18 cellular contexts compared by ENCODE assay signal in the genomic region with DNA sequence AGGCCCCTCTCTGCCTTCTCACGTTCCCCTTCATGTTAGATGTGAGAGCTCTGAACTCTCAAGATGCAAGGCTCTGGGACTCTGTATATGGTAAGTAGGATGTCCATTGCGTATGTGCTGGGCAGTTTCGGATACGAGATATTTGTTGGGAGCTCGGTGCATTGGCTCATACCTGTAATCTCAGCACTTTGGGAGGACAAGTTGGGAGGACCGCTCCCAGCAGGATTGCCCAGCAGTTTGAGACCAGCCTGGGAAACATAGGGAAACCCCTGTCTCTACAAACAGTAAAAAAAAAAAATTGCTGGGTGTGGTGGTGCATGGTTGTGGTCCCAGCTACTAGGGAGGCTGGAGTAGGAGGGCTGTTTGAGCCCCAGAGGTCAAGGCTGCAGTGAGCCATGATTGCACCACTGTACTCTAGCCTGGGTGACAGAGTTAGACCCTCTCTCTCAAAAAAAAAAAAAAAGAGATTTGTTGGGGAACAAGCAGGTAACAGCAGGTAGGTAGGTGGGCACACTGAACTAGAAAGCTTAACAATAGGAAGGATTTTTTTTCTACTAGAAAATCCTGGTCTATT. TPM values are rescaled to one million over a fixed set of nuclear protein-coding genes. Genes with fewer than 3 reads are reported as not detected.
DNase-seq lines count a peak whose midpoint lies in the region; ATAC-seq, FAIRE-seq and TF ChIP-seq lines count a peak whose summit lies in the region.
"Had no signal": no experiment of that assay in that cellular context is flagged by ENCODE, and none has a peak within 500 bp of the region (broad histone marks: within the 10 kb centered on the region; RNA-seq: fewer than 3 reads in every experiment).

No MANE protein-coding gene starts in this region.

- TF ChIP-seq CTCF in Loucy (conservative IDR thresholded peaks at IDR 0.05; ENCODE audit: low read length): no peak
- TF ChIP-seq CTCF in astrocyte (IDR thresholded peaks at IDR 0.05; ENCODE audit: insufficient read depth, low read depth, low read length): no peak
- no peak for TF ChIP-seq CTCF in neural crest cell (conservative IDR thresholded peaks at IDR 0.05)

- intact Hi-C loops in Right ventricle myocardium superior (cut with DNase I): no loop called here

- H3K79me2 ChIP-seq in Loucy (ENCODE audit: insufficient read depth, low read length): peaks cover 27% of the 10 kb centered on the region
- H3K79me2 ChIP-seq in astrocyte (ENCODE audit: insufficient read depth, low read length): peaks cover 57% of the 10 kb centered on the region

- H3K9me3 ChIP-seq in Loucy (ENCODE audit: insufficient read depth, low read depth, low read length): no peaks in the 10 kb centered on the region
- no peaks in the 10 kb centered on the region for H3K9me3 ChIP-seq in astrocyte (ENCODE audit: insufficient read depth, low read depth, low read length)
- H3K9me3 ChIP-seq: BLaER1, HAP-1, MG63, SJCRH30 had no signal

- no peaks in the 10 kb centered on the region for H3K27me3 Mint-ChIP-seq in astrocyte (ENCODE audit: low read depth, unreplicated experiment)
- no peaks in the 10 kb centered on the region for H3K27me3 Mint-ChIP-seq in neural crest cell (ENCODE audit: low read depth)
- H3K27me3 Mint-ChIP-seq: CD4-positive, alpha-beta T cell had no signal

- H3K4me3 ChIP-seq in Loucy (ENCODE audit: low read length, poor library complexity, severe bottlenecking) (no peak overlapping the region), astrocyte (ENCODE audit: insufficient read depth, low read depth, low read length) (no peak overlapping the region)
- H3K4me3 ChIP-seq: BLaER1, HAP-1, MG63, PC-9, SJCRH30 had no signal

- H3K9ac ChIP-seq in Loucy (ENCODE audit: low read depth, low read length, poor library complexity, severe bottlenecking) (no peak overlapping the region), astrocyte (ENCODE audit: low read length) (no peak overlapping the region)
- H3K9ac ChIP-seq: BLaER1 had no signal

- H3K36me3 Mint-ChIP-seq in astrocyte (ENCODE audit: low read depth, unreplicated experiment) (peaks cover 10% of the 10 kb centered on the region), neural crest cell (ENCODE audit: low read depth) (no peaks in the 10 kb centered on the region)

- peak overlapping the region; percentile 26 for H3K27ac Mint-ChIP-seq in astrocyte (ENCODE audit: unreplicated experiment)
- H3K27ac Mint-ChIP-seq in neural crest cell (ENCODE audit: unreplicated experiment): no peak overlapping the region
- H3K27ac Mint-ChIP-seq: CD4-positive, alpha-beta T cell had no signal

- ATAC-seq in Right ventricle myocardium superior (ENCODE audit: poor library complexity): no peak
- ATAC-seq in GM19395 (IDR thresholded peaks at IDR 0.05; ENCODE audit: unreplicated experiment): no peak

- H3K4me1 Mint-ChIP-seq in astrocyte (ENCODE audit: low read depth, unreplicated experiment) (peaks cover 43% of the 10 kb centered on the region), neural crest cell (peaks cover 47% of the 10 kb centered on the region)

- H3F3A ChIP-seq in Loucy (ENCODE audit: low read depth): no peaks in the 10 kb centered on the region

- H3K4me3 Mint-ChIP-seq in astrocyte (ENCODE audit: unreplicated experiment) (peak overlapping the region; percentile 89), neural crest cell (peak overlapping the region; percentile 36)

- H3K9me3 Mint-ChIP-seq in astrocyte (ENCODE audit: unreplicated experiment) (peaks cover 3% of the 10 kb centered on the region), neural crest cell (no peaks in the 10 kb centered on the region)
- H3K9me3 Mint-ChIP-seq: CD4-positive, alpha-beta T cell had no signal

- peaks cover 31% of the 10 kb centered on the region for H3K4me1 ChIP-seq in Loucy (ENCODE audit: insufficient read depth, low read length, poor library complexity, severe bottlenecking)
- peaks cover 41% of the 10 kb centered on the region for H3K4me1 ChIP-seq in astrocyte (ENCODE audit: insufficient read depth, low read length)

- no peak overlapping the region for H3K27ac ChIP-seq in astrocyte (ENCODE audit: low read depth, low read length)
- H3K27ac ChIP-seq: BLaER1 had no signal

- H2AFZ ChIP-seq in Loucy (ENCODE audit: low read length) (no peak overlapping the region), astrocyte (ENCODE audit: low read depth, low read length) (no peak overlapping the region)
- H2AFZ ChIP-seq: PC-9 had no signal

- DNase-seq in astrocyte (ENCODE audit: low read depth): no peak
- no peak for DNase-seq in neural crest cell (ENCODE audit: low read depth, low spot score)
- DNase-seq in HUDEP-2 (lab: John Stamatoyannopoulos, UW; ENCODE audit: unreplicated experiment in 76 of 76): no peak
- DNase-seq in Right ventricle myocardium superior: no peak
- no peak for DNase-seq in AG08396 (ENCODE audit: low spot score)
- DNase-seq: CD4-positive, alpha-beta T cell; COR-L47; DMS79 treated with DMSO at 0.1 percent for 48 hours; Kasumi-1; MG63; NCI-H1417 treated with DMSO at 0.1 percent for 48 hours; NCI-H187; PC-9; SJCRH30 had no signal

- no peaks in the 10 kb centered on the region for H4K20me1 ChIP-seq in Loucy (ENCODE audit: insufficient read depth, low read length, poor library complexity, severe bottlenecking)
- H4K20me1 ChIP-seq in astrocyte (ENCODE audit: insufficient read depth, low read length): peaks cover 73% of the 10 kb centered on the region

- H3K27me3 ChIP-seq in Loucy (ENCODE audit: insufficient read depth, low read length, poor library complexity, severe bottlenecking) (no peaks in the 10 kb centered on the region), astrocyte (ENCODE audit: insufficient read depth, low read length) (no peaks in the 10 kb centered on the region)
- H3K27me3 ChIP-seq: BLaER1, MG63, SJCRH30 had no signal

- H3K4me2 ChIP-seq in Loucy (ENCODE audit: low read depth, low read length, poor library complexity, severe bottlenecking) (peak overlapping the region; percentile 51), astrocyte (ENCODE audit: low read length) (no peak overlapping the region)
- H3K4me2 ChIP-seq: BLaER1 had no signal

- H3K36me3 ChIP-seq in Loucy (ENCODE audit: insufficient read depth, low read length): no peaks in the 10 kb centered on the region
- no peaks in the 10 kb centered on the region for H3K36me3 ChIP-seq in astrocyte (ENCODE audit: insufficient read depth, low read length)
- H3K36me3 ChIP-seq: MG63 had no signal

- no peak for FAIRE-seq in astrocyte (lab: Jason Lieb, UNC)

- H3K9me2 ChIP-seq in Loucy (replicated peaks; ENCODE audit: low read depth, low read length): no peaks in the 10 kb centered on the region

RNA-seq across cellular contexts. Expression of gene TMEM120B, which starts 3.4 kb away (rescaled TPM):
- total RNA-seq in astrocyte: 35.5 and 36.0 TPM in 2 replicates
- total RNA-seq in neural crest cell: 14.1 and 14.6 TPM in 2 replicates
- total RNA-seq in Right ventricle myocardium superior: 9.1 TPM

RNA-seq across cellular contexts. Expression of gene MORN3, which starts 46.5 kb away (rescaled TPM):
- total RNA-seq in astrocyte (0.36 and 0.70 TPM in 2 replicates), neural crest cell (0.57 and 0.63 TPM in 2 replicates), Right ventricle myocardium superior (0.11 TPM)
